1 cellular context compared by ENCODE assay signal in genomic region chr7:26856481-26856880, GRCh38.
TF ChIP-seq lines count a peak whose summit lies in the region.

No MANE protein-coding gene starts in this region.

TF ChIP-seq in HepG2, 621 proteins besides CTCF, POLR2A, EP300 and RAD21 (continued from another document):
- TF ChIP-seq, protein P1, sequence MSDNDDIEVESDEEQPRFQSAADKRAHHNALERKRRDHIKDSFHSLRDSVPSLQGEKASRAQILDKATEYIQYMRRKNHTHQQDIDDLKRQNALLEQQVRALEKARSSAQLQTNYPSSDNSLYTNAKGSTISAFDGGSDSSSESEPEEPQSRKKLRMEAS (IDR thresholded peaks at IDR 0.05), result no peak
- no peak for TF ChIP-seq CHD4 (IDR thresholded peaks at IDR 0.05; ENCODE audit: borderline replicate concordance, low read length)
- TF ChIP-seq CEBPG (CRISPR knock-in tag; IDR thresholded peaks at IDR 0.05), result no peak
- TF ChIP-seq, protein P2, sequence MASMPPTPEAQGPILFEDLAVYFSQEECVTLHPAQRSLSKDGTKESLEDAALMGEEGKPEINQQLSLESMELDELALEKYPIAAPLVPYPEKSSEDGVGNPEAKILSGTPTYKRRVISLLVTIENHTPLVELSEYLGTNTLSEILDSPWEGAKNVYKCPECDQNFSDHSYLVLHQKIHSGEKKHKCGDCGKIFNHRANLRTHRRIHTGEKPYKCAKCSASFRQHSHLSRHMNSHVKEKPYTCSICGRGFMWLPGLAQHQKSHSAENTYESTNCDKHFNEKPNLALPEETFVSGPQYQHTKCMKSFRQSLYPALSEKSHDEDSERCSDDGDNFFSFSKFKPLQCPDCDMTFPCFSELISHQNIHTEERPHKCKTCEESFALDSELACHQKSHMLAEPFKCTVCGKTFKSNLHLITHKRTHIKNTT (CRISPR knock-in tag; IDR thresholded peaks at IDR 0.05), result no peak
- TF ChIP-seq ZNF746 (CRISPR knock-in tag; IDR thresholded peaks at IDR 0.05), result no peak
- no peak for TF ChIP-seq ZNF232 (CRISPR knock-in tag; IDR thresholded peaks at IDR 0.05; ENCODE audit: borderline replicate concordance)
- no peak for TF ChIP-seq ZNF263 (CRISPR knock-in tag; IDR thresholded peaks at IDR 0.05)
- no peak for TF ChIP-seq JUN (CRISPR knock-in tag; IDR thresholded peaks at IDR 0.05)
- no peak for TF ChIP-seq NRL (CRISPR knock-in tag; IDR thresholded peaks at IDR 0.05; ENCODE audit: borderline replicate concordance)
- TF ChIP-seq FOXO4 (CRISPR knock-in tag; conservative IDR thresholded peaks at IDR 0.05), result no peak
- TF ChIP-seq ZSCAN21 (CRISPR knock-in tag; IDR thresholded peaks at IDR 0.05; ENCODE audit: borderline replicate concordance), result no peak
- TF ChIP-seq REXO4 (CRISPR knock-in tag; IDR thresholded peaks at IDR 0.05; ENCODE audit: borderline replicate concordance), result no peak
- TF ChIP-seq JUND (CRISPR knock-in tag; IDR thresholded peaks at IDR 0.05), result no peak
- TF ChIP-seq CREM (IDR thresholded peaks at IDR 0.05), result no peak
- TF ChIP-seq CREM (CRISPR knock-in tag; IDR thresholded peaks at IDR 0.05), result no peak
- TF ChIP-seq ZBTB8A (CRISPR knock-in tag; IDR thresholded peaks at IDR 0.05; ENCODE audit: borderline replicate concordance, low read depth), result no peak
